ENCODE assay signal across 8 cellular contexts in the genomic region with DNA sequence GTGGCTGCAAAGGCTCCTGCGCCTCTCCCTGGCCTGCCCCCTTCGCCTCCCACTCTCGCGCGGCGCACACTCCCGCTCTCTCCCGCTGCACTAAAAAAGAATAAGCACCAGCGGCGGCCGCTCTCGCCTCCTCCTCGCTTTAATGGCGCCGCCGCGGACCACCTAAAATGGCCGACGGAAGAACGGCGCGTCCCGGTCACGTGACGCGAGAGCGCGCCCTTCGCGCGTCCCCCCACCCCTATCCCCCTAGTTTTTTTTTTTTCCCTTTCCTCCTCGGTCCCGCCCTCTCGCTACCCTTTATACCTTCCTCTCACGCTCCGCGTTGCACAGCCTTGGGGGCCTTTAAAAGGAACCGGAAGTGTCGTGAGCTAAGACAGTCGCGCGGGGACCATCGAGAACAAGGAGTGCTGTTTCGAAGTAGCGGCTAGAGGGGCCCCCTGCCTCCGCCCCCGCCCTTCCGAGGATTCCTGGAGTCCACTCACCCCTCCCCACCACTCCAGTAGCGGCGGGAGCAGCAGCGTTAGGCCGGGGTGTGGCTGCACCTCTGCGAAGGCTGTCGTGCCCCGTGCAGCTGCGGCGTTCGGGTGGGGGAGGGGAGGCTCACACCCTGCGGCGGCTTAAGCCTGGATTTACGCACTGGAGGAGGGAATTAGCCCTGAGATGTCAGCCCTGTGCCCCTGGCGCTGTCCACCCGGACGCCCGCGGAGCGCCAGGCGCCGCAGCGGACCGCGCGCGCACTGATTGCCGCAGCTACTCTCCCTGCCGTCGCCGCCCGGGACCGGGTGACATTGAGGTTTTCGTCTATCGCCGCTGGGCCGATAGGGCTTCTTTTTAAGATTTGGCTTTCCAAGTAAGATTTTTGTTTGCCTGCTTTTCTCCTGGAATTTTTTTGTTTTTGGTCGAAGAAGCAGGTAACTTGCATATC. TPM values are rescaled to one million over a fixed set of nuclear protein-coding genes. Genes with fewer than 3 reads are reported as not detected.
DNase-seq lines count a peak whose midpoint lies in the region; TF ChIP-seq lines count a peak whose summit lies in the region.

HNRNPD (minus strand) TSS at position 176 of the 925 bp plus-strand sequence. CDS start 313 bp downstream, outside the sequence.

- DNase-seq in GF-D8 (lab: John Stamatoyannopoulos, UW): peak; percentile 98
- peak; percentile 89 for DNase-seq in HEK293T (ENCODE audit: extremely low spot score)
- DNase-seq in MV-4-11 (lab: John Stamatoyannopoulos, UW): peak; percentile 99
- DNase-seq in SK-MEL-5 (ENCODE audit: low read depth, low spot score): peak; percentile 99
- peak; percentile 92 for DNase-seq in activated naive CD4-positive, alpha-beta T cell treated with Interleukin-2 at 50 U/mL for 16 hours
- peak; percentile 100 for DNase-seq in foreskin melanocyte

- H3K9ac ChIP-seq in subcutaneous abdominal adipose tissue (ENCODE audit: low read length in 5 of 5): peak within 1 kb of the TSS; percentile 84 to 98 (median 97)

- in situ Hi-C loops in SK-MEL-5 (cut with HindIII; ENCODE audit: low pct_unique_long_range_greater_than_20kb, low sequenced_read_pairs): no loop called here

- peaks cover 32% of the 10 kb centered on the region for H3K36me3 ChIP-seq in neuron (ENCODE audit: insufficient read depth, low read length)
- peaks cover 0 to 2% (median 0%) of the 10 kb centered on the region in 5 donors for H3K36me3 ChIP-seq in subcutaneous abdominal adipose tissue (ENCODE audit: control insufficient read depth in 5 of 5, insufficient read depth in 5 of 5, low read length in 5 of 5)

- H3K9me3 ChIP-seq in neuron (ENCODE audit: low read length) (no peaks in the 10 kb centered on the region), subcutaneous abdominal adipose tissue (ENCODE audit: control insufficient read depth in 5 of 5, low read length in 5 of 5) (no peaks in the 10 kb centered on the region)

- H3K4me1 ChIP-seq in neuron (ENCODE audit: insufficient read depth, low read length) (peaks cover 27% of the 10 kb centered on the region), subcutaneous abdominal adipose tissue (ENCODE audit: control insufficient read depth in 5 of 5, insufficient read depth in 5 of 5, low read length in 5 of 5) (peaks cover 1 to 47% (median 42%) of the 10 kb centered on the region in 5 donors)

- CTCF ChIA-PET in HEK293T (lab: Yijun Ruan, JAX): no interaction called here

- H3K27me3 ChIP-seq in neuron (ENCODE audit: insufficient read depth, low read length) (no peaks in the 10 kb centered on the region), subcutaneous abdominal adipose tissue (ENCODE audit: control insufficient read depth in 5 of 5, insufficient read depth in 4 of 5, low read length in 5 of 5) (no peaks in the 10 kb centered on the region)

- POLR2A ChIA-PET in HEK293T (lab: Yijun Ruan, JAX): interaction anchor here (0.5 to 1.9 kb wide), 7 partner anchors 9 to 57 kb away, joined by 3 to 29 read pairs (median 4); partner anchors contain the start of gene HNRNPDL

- H3K27ac ChIP-seq in subcutaneous abdominal adipose tissue (ENCODE audit: low read depth, low read length): peak within 1 kb of the TSS; percentile 98

- H3K4me3 ChIP-seq in neuron (ENCODE audit: low read length) (peak within 1 kb of the TSS; percentile 83), subcutaneous abdominal adipose tissue (ENCODE audit: low read depth in 1 of 5, low read length in 5 of 5) (peak within 1 kb of the TSS; percentile 95 to 99 (median 98))

- H2AFZ ChIP-seq in neuron (ENCODE audit: low read depth, low read length): peak within 1 kb of the TSS; percentile 98

TF ChIP-seq in HEK293T, 16 proteins besides CTCF, POLR2A, EP300 and RAD21:
- peak; percentile 74; the same call in 1 of the 2 replicates for TF ChIP-seq LEF1 (IDR thresholded peaks at IDR 0.05; ENCODE audit: borderline replicate concordance)
- TF ChIP-seq FOXM1 (IDR thresholded peaks at IDR 0.05; ENCODE audit: borderline replicate concordance): peak; percentile 14; the same call in 1 of the 2 replicates
- no peak for TF ChIP-seq TARDBP (IDR thresholded peaks at IDR 0.05)
- TF ChIP-seq NFRKB (IDR thresholded peaks at IDR 0.05): peak; percentile 77
- TF ChIP-seq ZNF384 (IDR thresholded peaks at IDR 0.05): peak; percentile 99
- TF ChIP-seq CTBP1 (IDR thresholded peaks at IDR 0.05; ENCODE audit: borderline replicate concordance): peak; percentile 94
- no peak for TF ChIP-seq SP1 (IDR thresholded peaks at IDR 0.05)
- no peak for TF ChIP-seq BHLHE40 (IDR thresholded peaks at IDR 0.05; ENCODE audit: borderline replicate concordance)
- peak; percentile 96 for TF ChIP-seq ARNT (IDR thresholded peaks at IDR 0.05)
- peak; percentile 82 for TF ChIP-seq L3MBTL2 (conservative IDR thresholded peaks at IDR 0.05)
- no peak for TF ChIP-seq FOXK2 (IDR thresholded peaks at IDR 0.05)
- peak; percentile 63; the same call in 1 of the 2 replicates for TF ChIP-seq PKNOX1 (IDR thresholded peaks at IDR 0.05)
- no peak for TF ChIP-seq FOXA1 (IDR thresholded peaks at IDR 0.05)
- peak; percentile 50 for TF ChIP-seq ELF4 (IDR thresholded peaks at IDR 0.05)
- 0 out of 2 replicates have a peak, but pooled peaks have one; percentile 27 for TF ChIP-seq HDGF (IDR thresholded peaks at IDR 0.05; ENCODE audit: borderline replicate concordance)

RNA-seq across cellular contexts. Expression of gene HNRNPD, which starts in this region (rescaled TPM):
- 27.7 and 32.4 TPM in 2 replicates for total RNA-seq in SK-MEL-5 (2014; rRNA removed; shearing (Covaris generic))
- polyA plus RNA-seq in SK-MEL-5 (2015; cell fraction: cytosol; rRNA removed): 217 and 242 TPM in 2 replicates
- 328 and 443 TPM in 2 replicates for polyA plus RNA-seq in SK-MEL-5 (2015; cell fraction: nucleus; rRNA removed)

Comparison
In these comparisons a context has a peak if more than half of its experiments do, and no peak if none do; other contexts are left out.
1. Peak in every context shown above with its lines: DNase-seq, H3K4me3 ChIP-seq and H3K27ac ChIP-seq.